Comparison of ENCODE assay signal across 7 cellular contexts in genomic region chr3:30966896-30967295, GRCh38.
"Had no signal": no experiment of that assay in that cellular context is flagged by ENCODE, and none has a peak within 500 bp of the region (broad histone marks: within the 10 kb centered on the region; RNA-seq: fewer than 3 reads in every experiment).

No MANE protein-coding gene starts in this region.

- ATAC-seq: HepG2, K562 had no signal

- DNase-seq: IMR-90, KBM-7, KG1 had no signal

- H3K36me3 Mint-ChIP-seq: IgD-negative memory B cell had no signal

- H3K4me3 ChIP-seq: K562 had no signal

- H3K4me3 Mint-ChIP-seq: IgD-negative memory B cell had no signal

- H3K27ac ChIP-seq: HL-60 had no signal

- H3K27ac Mint-ChIP-seq: IgD-negative memory B cell had no signal

- H3K4me1 Mint-ChIP-seq: IgD-negative memory B cell had no signal
